In genomic region chr6:34334796-34335416, GRCh38 we compare ENCODE assay signal across 23 cellular contexts. TPM values are rescaled to one million over a fixed set of nuclear protein-coding genes. Genes with fewer than 3 reads are reported as not detected.
DNase-seq lines count a peak whose midpoint lies in the region; ATAC-seq and TF ChIP-seq lines count a peak whose summit lies in the region.
"Had no signal": no experiment of that assay in that cellular context is flagged by ENCODE, and none has a peak within 500 bp of the region (broad histone marks: within the 10 kb centered on the region; RNA-seq: fewer than 3 reads in every experiment).

No MANE protein-coding gene starts in this region.

- no TSS peak for BruUV-seq in PC-3 (replicated peaks; lab: Mats Ljungman, UMichigan)

- H3K36me3 ChIP-seq in BLaER1 treated with 17β-estradiol and CSF1 and Interleukin-3, amounts not matched to agents 10 nM and 100 nM = peaks cover 26 to 82% (median 57%) of the 10 kb centered on the region in 11 experiments
- H3K36me3 ChIP-seq in OCI-LY1 (ENCODE audit: insufficient read depth, low read length) = peaks cover 22% of the 10 kb centered on the region; the same call in 1 of the 2 replicates
- H3K36me3 ChIP-seq in PC-3 (ENCODE audit: low read depth, low read length) = peaks cover 4% of the 10 kb centered on the region; the same call in 1 of the 2 replicates
- H3K36me3 ChIP-seq in aorta (ENCODE audit: control insufficient read depth in 1 of 2, insufficient read depth in 2 of 2, low read length in 1 of 2) = no peaks in the 10 kb centered on the region
- H3K36me3 ChIP-seq: gastroesophageal sphincter, uterus had no signal

- TF ChIP-seq CTCF in OCI-LY1 (IDR thresholded peaks at IDR 0.05; ENCODE audit: low read length) (no peak), retinal pigment epithelial cell (conservative IDR thresholded peaks at IDR 0.05; ENCODE audit: low read depth, low read length) (no peak), PC-3 (conservative IDR thresholded peaks at IDR 0.05; ENCODE audit: low read depth, low read length) (no peak)

- peaks cover 0 to 12% (median 5%) of the 10 kb centered on the region in 11 experiments; a peak in 7 of 22 replicates for H3K9me3 ChIP-seq in BLaER1 treated with 17β-estradiol and CSF1 and Interleukin-3, amounts not matched to agents 10 nM and 100 nM (replicated peaks in 1 of 11)
- H3K9me3 ChIP-seq in OCI-LY1 (ENCODE audit: low read length) (no peaks in the 10 kb centered on the region), PC-3 (ENCODE audit: low read length) (no peaks in the 10 kb centered on the region), aorta (ENCODE audit: control insufficient read depth, low read length) (no peaks in the 10 kb centered on the region)
- H3K9me3 ChIP-seq: gastroesophageal sphincter, MG63, uterus had no signal

- no peaks in the 10 kb centered on the region for H3K9me2 ChIP-seq in OCI-LY1 (ENCODE audit: low read depth, low read length)
- H3K9me2 ChIP-seq in PC-3 (replicated peaks; ENCODE audit: low read length) = no peaks in the 10 kb centered on the region

- H3K4me3 ChIP-seq in BLaER1 treated with 17β-estradiol and CSF1 and Interleukin-3, amounts not matched to agents 10 nM and 100 nM = no peak overlapping the region
- H3K4me3 ChIP-seq in OCI-LY1 (ENCODE audit: low read depth, low read length, poor library complexity, severe bottlenecking) = no peak overlapping the region
- no peak overlapping the region for H3K4me3 ChIP-seq in retinal pigment epithelial cell (ENCODE audit: low read length)
- no peak overlapping the region for H3K4me3 ChIP-seq in PC-3 (ENCODE audit: low read length)
- H3K4me3 ChIP-seq in aorta (ENCODE audit: low read length in 2 of 2) = no peak overlapping the region
- H3K4me3 ChIP-seq: gastroesophageal sphincter, MG63, uterus had no signal

- no peak for ATAC-seq in PC-3
- ATAC-seq in activated CD4-positive, alpha-beta T cell treated with anti-CD3 and anti-CD28 coated beads for 36 hours = no peak
- no peak for ATAC-seq in aorta (ENCODE audit: low FRiP score)
- ATAC-seq: gastroesophageal sphincter had no signal

- H3K27ac ChIP-seq in BLaER1 treated with 17β-estradiol and CSF1 and Interleukin-3, amounts not matched to agents 10 nM and 100 nM = peak overlapping the region in 1 of 11 experiments; percentile 26; a peak in 1 of 22 replicates
- H3K27ac ChIP-seq in OCI-LY1 (ENCODE audit: low read depth, low read length, poor library complexity, severe bottlenecking) = peak overlapping the region; percentile 82
- no peak overlapping the region for H3K27ac ChIP-seq in PC-3 (ENCODE audit: low read length)
- H3K27ac ChIP-seq in aorta (ENCODE audit: low read depth in 1 of 2, low read length in 2 of 2) = peak overlapping the region in 1 of 2 donors; percentile 41
- H3K27ac ChIP-seq: gastroesophageal sphincter, uterus had no signal

- no peak overlapping the region for H2AFZ ChIP-seq in OCI-LY1 (ENCODE audit: low read length)
- H2AFZ ChIP-seq in PC-3 (ENCODE audit: low read length) = no peak overlapping the region

- H3K4me1 Mint-ChIP-seq in activated CD4-positive, alpha-beta T cell treated with anti-CD3 and anti-CD28 coated beads for 36 hours = peaks cover 11% of the 10 kb centered on the region

- H3F3A ChIP-seq in OCI-LY1 (ENCODE audit: insufficient read depth, low read length) (no peaks in the 10 kb centered on the region), PC-3 (ENCODE audit: low read length, unreplicated experiment) (no peaks in the 10 kb centered on the region)

- H3K27ac Mint-ChIP-seq in activated CD4-positive, alpha-beta T cell treated with anti-CD3 and anti-CD28 coated beads for 36 hours = no peak overlapping the region
- H3K27ac Mint-ChIP-seq: CD4-positive, alpha-beta T cell; T-helper 1 cell treated with Interleukin-12 subunit alpha and Interleukin-12 subunit beta and Interleukin-4 antibody, amounts not matched to agents 30 μg/mL and 1 μg/mL, for 36 hours had no signal

- CTCF ChIA-PET in PC-3 (lab: Charles Lee) = no interaction called here
- CTCF ChIA-PET in activated CD4-positive, alpha-beta T cell treated with anti-CD3 and anti-CD28 coated beads for 36 hours (lab: Charles Lee) = interaction anchor here (0.7 kb wide), 1 partner anchor 35 kb away, joined by 5 read pairs; no protein-coding TSS in a partner anchor

- H3K4me3 Mint-ChIP-seq in activated CD4-positive, alpha-beta T cell treated with anti-CD3 and anti-CD28 coated beads for 36 hours = no peak overlapping the region
- H3K4me3 Mint-ChIP-seq: CD4-positive, alpha-beta T cell; T-helper 1 cell treated with Interleukin-12 subunit alpha and Interleukin-12 subunit beta and Interleukin-4 antibody, amounts not matched to agents 30 μg/mL and 1 μg/mL, for 36 hours had no signal

- no peaks in the 10 kb centered on the region for H3K27me3 ChIP-seq in BLaER1 treated with 17β-estradiol and CSF1 and Interleukin-3, amounts not matched to agents 10 nM and 100 nM
- H3K27me3 ChIP-seq in OCI-LY1 (ENCODE audit: insufficient read depth, low read length) = no peaks in the 10 kb centered on the region
- no peaks in the 10 kb centered on the region for H3K27me3 ChIP-seq in PC-3 (ENCODE audit: low read length)
- H3K27me3 ChIP-seq in aorta (ENCODE audit: control insufficient read depth in 1 of 2, insufficient read depth in 2 of 2, low read length in 1 of 2) = no peaks in the 10 kb centered on the region
- H3K27me3 ChIP-seq: gastroesophageal sphincter, MG63, uterus had no signal

- no peaks in the 10 kb centered on the region for H3K9me3 Mint-ChIP-seq in activated CD4-positive, alpha-beta T cell treated with anti-CD3 and anti-CD28 coated beads for 36 hours (ENCODE audit: low read depth)
- H3K9me3 Mint-ChIP-seq: CD4-positive, alpha-beta T cell; IgD-negative memory B cell; T-helper 1 cell treated with Interleukin-12 subunit alpha and Interleukin-12 subunit beta and Interleukin-4 antibody, amounts not matched to agents 30 μg/mL and 1 μg/mL, for 36 hours had no signal

- intact Hi-C loops in PC-3 (cut with micrococcal nuclease) (no loop called here), aorta (cut with DNase I) (loop anchor here in 1 of 2 donors (5.0 kb wide), 1 partner anchor 33 kb away; no protein-coding TSS in a partner anchor), posterior cingulate gyrus (cut with DNase I) (no loop called here)
- intact Hi-C loops in activated CD4-positive, alpha-beta T cell treated with anti-CD3 and anti-CD28 coated beads for 36 hours (cut with DNase I, micrococcal nuclease) = no loop called here

- peaks cover 39 to 83% (median 51%) of the 10 kb centered on the region in 11 experiments; a peak in 21 of 22 replicates for H4K20me1 ChIP-seq in BLaER1 treated with 17β-estradiol and CSF1 and Interleukin-3, amounts not matched to agents 10 nM and 100 nM
- no peaks in the 10 kb centered on the region for H4K20me1 ChIP-seq in OCI-LY1 (ENCODE audit: insufficient read depth, low read length)
- peaks cover 19% of the 10 kb centered on the region; the same call in 1 of the 2 replicates for H4K20me1 ChIP-seq in PC-3 (ENCODE audit: low read length)

- DNase-seq in fibroblast of peridontal ligament (ENCODE audit: extremely low read depth) = peak; percentile 21
- DNase-seq in retinal pigment epithelial cell (ENCODE audit: low read depth) = peak; percentile 82
- no peak for DNase-seq in PC-3
- DNase-seq in activated CD4-positive, alpha-beta T cell treated with anti-CD3 and anti-CD28 coated beads for 36 hours = no peak
- DNase-seq in aorta = no peak
- DNase-seq in posterior cingulate gyrus = no peak
- DNase-seq: ACHN; activated CD4-positive, alpha-beta T cell treated with anti-CD3 and anti-CD28 coated beads, Interleukin-2, amount 50 U/mL, for 1 hour; activated gamma-delta T cell; amniotic stem cell; caudate nucleus; CD4-positive, alpha-beta T cell; erythroblast; MG63; NCI-H1694 treated with DMSO at 0.1 percent for 48 hours; NCI-H2227 treated with DMSO at 0.1 percent for 48 hours; NCI-H82; uterus had no signal

- H3K4me1 ChIP-seq in BLaER1 treated with 17β-estradiol and CSF1 and Interleukin-3, amounts not matched to agents 10 nM and 100 nM = peaks cover 68 to 82% (median 74%) of the 10 kb centered on the region in 10 experiments
- H3K4me1 ChIP-seq in OCI-LY1 (ENCODE audit: insufficient read depth, low read length, severe bottlenecking) (peaks cover 46% of the 10 kb centered on the region), PC-3 (ENCODE audit: insufficient read depth, low read length) (peaks cover 21% of the 10 kb centered on the region), aorta (ENCODE audit: control insufficient read depth in 1 of 2, insufficient read depth in 2 of 2, low read length in 2 of 2) (peaks cover 12 to 14% of the 10 kb centered on the region in 2 donors)

- H3K36me3 Mint-ChIP-seq in activated CD4-positive, alpha-beta T cell treated with anti-CD3 and anti-CD28 coated beads for 36 hours (ENCODE audit: low read depth) = peaks cover 25% of the 10 kb centered on the region

- H3K27me3 Mint-ChIP-seq in activated CD4-positive, alpha-beta T cell treated with anti-CD3 and anti-CD28 coated beads for 36 hours = no peaks in the 10 kb centered on the region
- H3K27me3 Mint-ChIP-seq: CD4-positive, alpha-beta T cell; IgD-negative memory B cell had no signal

- 59 to 63% methylated on average over 3 of the region's 3 CpGs for WGBS in aorta, 2 donors

- POLR2A ChIA-PET in PC-3 (lab: Charles Lee; ENCODE audit: unreplicated experiment) = no interaction called here
- POLR2A ChIA-PET in activated CD4-positive, alpha-beta T cell treated with anti-CD3 and anti-CD28 coated beads for 36 hours (lab: Charles Lee) = no interaction called here

- H3K9ac ChIP-seq in BLaER1 treated with 17β-estradiol and CSF1 and Interleukin-3, amounts not matched to agents 10 nM and 100 nM = no peak overlapping the region
- no peak overlapping the region for H3K9ac ChIP-seq in OCI-LY1 (ENCODE audit: low read length)
- H3K9ac ChIP-seq in PC-3 (ENCODE audit: low read length) = no peak overlapping the region

- peak overlapping the region in 8 of 11 experiments; percentile 3 to 89 (median 28); a peak in 5 of 22 replicates for H3K4me2 ChIP-seq in BLaER1 treated with 17β-estradiol and CSF1 and Interleukin-3, amounts not matched to agents 10 nM and 100 nM
- H3K4me2 ChIP-seq in OCI-LY1 (ENCODE audit: low read length) = no peak overlapping the region
- no peak overlapping the region for H3K4me2 ChIP-seq in PC-3 (ENCODE audit: low read length)

- H3K79me2 ChIP-seq in OCI-LY1 (ENCODE audit: insufficient read depth, low read length) (no peaks in the 10 kb centered on the region), PC-3 (ENCODE audit: low read length) (peaks cover 32% of the 10 kb centered on the region)

RNA-seq across cellular contexts. Expression of gene NUDT3, which starts 57.6 kb away (rescaled TPM):
- total RNA-seq in PC-3 (2014; rRNA removed) = 24.6 and 28.7 TPM in 2 replicates
- 10 to 100 TPM; 13.3 to 13.6 TPM for total RNA-seq in activated CD4-positive, alpha-beta T cell treated with anti-CD3 and anti-CD28 coated beads for 36 hours
- 10 to 100 TPM; 47.3 to 50.2 TPM for total RNA-seq in aorta
- 10 to 100 TPM; 15.5 to 19.9 TPM for polyA plus RNA-seq in aorta

Comparison
In these comparisons a context has a peak if more than half of its experiments do, and no peak if none do; other contexts are left out.
1. H3K4me2 ChIP-seq: peak in BLaER1 treated with 17β-estradiol and CSF1 and Interleukin-3, amounts not matched to agents 10 nM and 100 nM (8 of 11); none in OCI-LY1 (single experiment) and PC-3 (single experiment).
2. DNase-seq: peak in fibroblast of peridontal ligament (single experiment) and retinal pigment epithelial cell (single experiment); none in PC-3 (single experiment), activated CD4-positive, alpha-beta T cell treated with anti-CD3 and anti-CD28 coated beads for 36 hours (single experiment), aorta (0 of 2) and posterior cingulate gyrus (0 of 10).